Comparison of ENCODE assay signal across 8 cellular contexts in genomic region chr11:926341-926916, GRCh38. TPM values are rescaled to one million over a fixed set of nuclear protein-coding genes. Genes with fewer than 3 reads are reported as not detected.
DNase-seq lines count a peak whose midpoint lies in the region; ATAC-seq and TF ChIP-seq lines count a peak whose summit lies in the region.

No MANE protein-coding gene starts in this region.

- peaks cover 39 to 43% of the 10 kb centered on the region in 2 donors for H3K4me1 Mint-ChIP-seq in immature natural killer cell

- peak overlapping the region; percentile 61 to 91 (median 88) for H3K27ac Mint-ChIP-seq in immature natural killer cell

- H3K36me3 Mint-ChIP-seq in immature natural killer cell = no peaks in the 10 kb centered on the region

- H2AFZ ChIP-seq in smooth muscle cell (ENCODE audit: low read depth) = no peak overlapping the region

- H3K36me3 ChIP-seq in brain microvascular endothelial cell (replicated peaks) = peaks cover 3% of the 10 kb centered on the region
- no peaks in the 10 kb centered on the region for H3K36me3 ChIP-seq in smooth muscle cell (ENCODE audit: low read depth)

- H3K27me3 ChIP-seq in brain microvascular endothelial cell (replicated peaks) (no peaks in the 10 kb centered on the region), smooth muscle cell (ENCODE audit: low read depth) (no peaks in the 10 kb centered on the region)

- peaks cover 5% of the 10 kb centered on the region for H3K4me1 ChIP-seq in smooth muscle cell (ENCODE audit: low read depth)

- H3F3A ChIP-seq in smooth muscle cell (ENCODE audit: low read depth) = peaks cover 4% of the 10 kb centered on the region

- H3K4me3 Mint-ChIP-seq in immature natural killer cell = peak overlapping the region; percentile 76 to 88 (median 84)

- in situ Hi-C loops in brain microvascular endothelial cell (cut with HindIII; ENCODE audit: low pct_ligation_motif_present, low sequenced_read_pairs) = no loop called here

- H4K20me1 ChIP-seq in smooth muscle cell (ENCODE audit: low read depth) = peaks cover 49% of the 10 kb centered on the region

- no peak for ATAC-seq in GM19467 (IDR thresholded peaks at IDR 0.05; ENCODE audit: unreplicated experiment)

- no peaks in the 10 kb centered on the region for H3K9me3 Mint-ChIP-seq in immature natural killer cell

- TF ChIP-seq CTCF in brain microvascular endothelial cell (IDR thresholded peaks at IDR 0.05; ENCODE audit: low read depth, low read length, missing control alignments) = no peak
- no peak for TF ChIP-seq CTCF in smooth muscle cell (IDR thresholded peaks at IDR 0.05; ENCODE audit: borderline replicate concordance, insufficient read depth, poor library complexity, severe bottlenecking)

- H3K9ac ChIP-seq in smooth muscle cell (ENCODE audit: low read depth) = peak overlapping the region; percentile 90

- H3K4me3 ChIP-seq in brain microvascular endothelial cell (ENCODE audit: low read depth, low read length) (peak overlapping the region; percentile 80), smooth muscle cell (peak overlapping the region; percentile 97)

- peaks cover 52% of the 10 kb centered on the region for H3K79me2 ChIP-seq in smooth muscle cell (ENCODE audit: low read depth)

- peak overlapping the region; percentile 26 for H3K27ac ChIP-seq in brain microvascular endothelial cell
- H3K27ac ChIP-seq in smooth muscle cell (ENCODE audit: low read depth) = peak overlapping the region; percentile 43

- no peaks in the 10 kb centered on the region for H3K9me3 ChIP-seq in smooth muscle cell (replicated peaks; ENCODE audit: low read depth)

- peak overlapping the region; percentile 84 for H3K4me2 ChIP-seq in smooth muscle cell

- H3K27me3 Mint-ChIP-seq in immature natural killer cell (ENCODE audit: low read depth in 3 of 3) = peaks cover 0 to 16% (median 10%) of the 10 kb centered on the region in 3 donors

- intact Hi-C loops in posterior vena cava (cut with DNase I) = no loop called here

- 2% methylated on average over 21 of the region's 26 CpGs for WGBS in smooth muscle cell (ENCODE audit: low lambda C conversion rate)

- DNase-seq in ELF-1 (ENCODE audit: low read depth, low spot score) = peak; percentile 63
- DNase-seq in M059J (ENCODE audit: low read depth) = peak; percentile 86
- DNase-seq in brain microvascular endothelial cell = peak; percentile 37
- DNase-seq in immature natural killer cell = no peak
- no peak for DNase-seq in smooth muscle cell (lab: John Stamatoyannopoulos, UW; ENCODE audit: unreplicated experiment)
- DNase-seq in posterior vena cava (ENCODE audit: low spot score) = no peak
- DNase-seq in DMS153 (lab: John Stamatoyannopoulos, UW) = no peak

RNA-seq across cellular contexts. Expression of gene AP2A2, which starts 0.8 kb away (rescaled TPM):
- 40.9 and 49.3 TPM in 2 replicates for total RNA-seq in M059J (2014; rRNA removed; shearing (Covaris generic))
- polyA plus RNA-seq in immature natural killer cell (10 to 100 TPM in 1 of 3 donors, 1 to 10 TPM in 2; 2.5 to 11.0 (median 7.1) TPM), smooth muscle cell (25.1 and 31.8 TPM in 2 replicates)
- total RNA-seq in smooth muscle cell (32.2 and 35.8 TPM in 2 replicates), posterior vena cava (100 to 1,000 TPM in 1 of 2 donors, 10 to 100 TPM in 1; 83.5 to 117 TPM)

RNA-seq across cellular contexts. Expression of gene CHID1, which starts 15.8 kb away (rescaled TPM):
- 88.2 and 92.6 TPM in 2 replicates for total RNA-seq in M059J (2014; rRNA removed; shearing (Covaris generic))
- polyA plus RNA-seq in immature natural killer cell (10 to 100 TPM; 52.2 to 74.6 (median 67.4) TPM), smooth muscle cell (171 and 181 TPM in 2 replicates)
- total RNA-seq in smooth muscle cell (54.3 and 76.5 TPM in 2 replicates), posterior vena cava (10 to 100 TPM; 57.9 to 88.5 TPM)

Comparison
In these comparisons a context has a peak if more than half of its experiments do, and no peak if none do; other contexts are left out.
1. DNase-seq: peak in ELF-1 (single experiment), M059J (single experiment) and brain microvascular endothelial cell (single experiment); none in immature natural killer cell (0 of 3), smooth muscle cell (single experiment), posterior vena cava (single experiment) and DMS153 (single experiment).